9 cellular contexts compared by ENCODE assay signal in the genomic region with DNA sequence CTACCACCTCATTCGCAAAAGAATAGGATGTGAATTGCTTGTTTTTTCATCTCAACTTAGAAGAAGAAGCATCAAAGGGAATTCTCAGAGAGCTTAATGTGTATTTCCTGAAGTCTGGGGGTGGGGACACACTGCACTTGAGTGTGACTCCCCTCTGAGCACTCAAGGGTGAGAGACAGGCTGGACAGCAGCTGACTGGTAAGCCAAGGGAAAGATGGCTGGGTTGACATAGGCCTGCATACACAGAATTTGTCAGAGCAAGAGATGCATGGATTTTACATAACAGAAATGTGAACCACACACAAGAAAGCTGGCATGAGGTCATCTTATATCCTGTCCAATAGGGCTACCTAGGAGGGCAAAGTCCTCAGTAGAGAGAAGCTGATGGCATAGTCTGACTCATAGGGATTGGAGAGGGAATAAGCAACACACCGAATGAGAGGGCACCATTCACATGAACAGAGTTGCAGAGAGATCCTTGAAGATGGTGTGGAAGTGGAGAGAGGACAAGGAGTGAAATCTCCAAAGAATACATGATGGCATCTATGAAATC.
DNase-seq lines count a peak whose midpoint lies in the region; FAIRE-seq and TF ChIP-seq lines count a peak whose summit lies in the region.
"Had no signal": no experiment of that assay in that cellular context is flagged by ENCODE, and none has a peak within 500 bp of the region (broad histone marks: within the 10 kb centered on the region; RNA-seq: fewer than 3 reads in every experiment).

No MANE protein-coding gene starts in this region.

- H2AFZ ChIP-seq in hepatocyte, result no peak overlapping the region

- H3K27ac ChIP-seq in hepatocyte, result no peak overlapping the region

- POLR2A ChIA-PET in HEK293T (lab: Yijun Ruan, JAX), result no interaction called here

- WGBS in hepatocyte (ENCODE audit: low lambda C conversion rate, missing lambda C conversion rate), result 73% methylated on average over 2 of the region's 2 CpGs

- no peaks in the 10 kb centered on the region for H3K9me3 ChIP-seq in hepatocyte (ENCODE audit: low read depth)

- H3K79me2 ChIP-seq in hepatocyte, result no peaks in the 10 kb centered on the region

- TF ChIP-seq CTCF in hepatocyte (IDR thresholded peaks at IDR 0.05; ENCODE audit: poor library complexity), result no peak

- peak; percentile 39 for FAIRE-seq in GM19239 (lab: Jason Lieb, UNC)

- no peaks in the 10 kb centered on the region for H3K36me3 ChIP-seq in hepatocyte (replicated peaks; ENCODE audit: insufficient read depth, low read depth)

- DNase-seq in A172 (ENCODE audit: low spot score) (peak; percentile 32), GM19239 (ENCODE audit: insufficient read length, low spot score) (no peak), M059J (ENCODE audit: low read depth) (peak; percentile 20), hepatocyte (ENCODE audit: low spot score) (peak; percentile 55), HEK293T (ENCODE audit: extremely low spot score) (no peak), NCI-H82 treated with DMSO at 0.1 percent for 48 hours (lab: John Stamatoyannopoulos, UW; ENCODE audit: unreplicated experiment) (no peak), KG1 (lab: John Stamatoyannopoulos, UW) (no peak)
- DNase-seq in activated CD8-positive, alpha-beta memory T cell treated with anti-CD3 and anti-CD28 coated beads, Interleukin-2, amount 50 U/mL, for 48 hours, result no peak
- DNase-seq: right cardiac atrium had no signal

- no peaks in the 10 kb centered on the region for H3K4me1 ChIP-seq in hepatocyte (ENCODE audit: insufficient read depth)

- H3K27me3 ChIP-seq in hepatocyte, result no peaks in the 10 kb centered on the region

- H3K4me2 ChIP-seq in hepatocyte, result no peak overlapping the region

- H4K20me1 ChIP-seq in hepatocyte (ENCODE audit: insufficient read depth, poor library complexity, severe bottlenecking), result no peaks in the 10 kb centered on the region

- CTCF ChIA-PET in HEK293T (lab: Yijun Ruan, JAX), result no interaction called here

- no peak overlapping the region for H3K4me3 ChIP-seq in hepatocyte

- no peaks in the 10 kb centered on the region for H3K9me2 ChIP-seq in hepatocyte (replicated peaks; ENCODE audit: insufficient read depth)

TF ChIP-seq in HEK293T, 16 proteins besides CTCF, POLR2A, EP300 and RAD21:
- TF ChIP-seq CTBP1 (IDR thresholded peaks at IDR 0.05; ENCODE audit: borderline replicate concordance) (no peak), FOXK2 (IDR thresholded peaks at IDR 0.05) (no peak), SUZ12 (IDR thresholded peaks at IDR 0.05) (no peak), BHLHE40 (IDR thresholded peaks at IDR 0.05; ENCODE audit: borderline replicate concordance) (no peak), ARNT (IDR thresholded peaks at IDR 0.05) (no peak), LEF1 (IDR thresholded peaks at IDR 0.05; ENCODE audit: borderline replicate concordance) (no peak), FOXA1 (IDR thresholded peaks at IDR 0.05) (no peak), ELF4 (IDR thresholded peaks at IDR 0.05) (no peak), TARDBP (IDR thresholded peaks at IDR 0.05) (no peak), ZNF384 (IDR thresholded peaks at IDR 0.05) (no peak), L3MBTL2 (conservative IDR thresholded peaks at IDR 0.05) (no peak), SP1 (IDR thresholded peaks at IDR 0.05) (no peak), HDGF (IDR thresholded peaks at IDR 0.05; ENCODE audit: borderline replicate concordance) (no peak), FOXM1 (IDR thresholded peaks at IDR 0.05; ENCODE audit: borderline replicate concordance) (no peak), NFRKB (IDR thresholded peaks at IDR 0.05) (no peak)
- TF ChIP-seq, protein P1, sequence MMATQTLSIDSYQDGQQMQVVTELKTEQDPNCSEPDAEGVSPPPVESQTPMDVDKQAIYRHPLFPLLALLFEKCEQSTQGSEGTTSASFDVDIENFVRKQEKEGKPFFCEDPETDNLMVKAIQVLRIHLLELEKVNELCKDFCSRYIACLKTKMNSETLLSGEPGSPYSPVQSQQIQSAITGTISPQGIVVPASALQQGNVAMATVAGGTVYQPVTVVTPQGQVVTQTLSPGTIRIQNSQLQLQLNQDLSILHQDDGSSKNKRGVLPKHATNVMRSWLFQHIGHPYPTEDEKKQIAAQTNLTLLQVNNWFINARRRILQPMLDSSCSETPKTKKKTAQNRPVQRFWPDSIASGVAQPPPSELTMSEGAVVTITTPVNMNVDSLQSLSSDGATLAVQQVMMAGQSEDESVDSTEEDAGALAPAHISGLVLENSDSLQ (IDR thresholded peaks at IDR 0.05), result no peak
TF ChIP-seq in HEK293T: peak in this region for 0.

Comparison
In these comparisons a context has a peak if more than half of its experiments do, and no peak if none do; other contexts are left out.
1. DNase-seq: peak in A172 (single experiment), M059J (single experiment) and hepatocyte (single experiment); none in GM19239 (single experiment), HEK293T (single experiment), activated CD8-positive, alpha-beta memory T cell treated with anti-CD3 and anti-CD28 coated beads, Interleukin-2, amount 50 U/mL, for 48 hours (single experiment), NCI-H82 treated with DMSO at 0.1 percent for 48 hours (single experiment) and KG1 (single experiment).